In genomic region chr14:99603965-99604765, GRCh38 we compare ENCODE assay signal across 8 cellular contexts. TPM values are rescaled to one million over a fixed set of nuclear protein-coding genes. Genes with fewer than 3 reads are reported as not detected.
DNase-seq lines count a peak whose midpoint lies in the region; ATAC-seq and TF ChIP-seq lines count a peak whose summit lies in the region.

CCDC85C (minus strand) TSS chr14:99604207; CDS start chr14:99603959, 248 bp downstream.

- CTCF ChIA-PET in AG04449 (lab: Yijun Ruan, JAX): interaction anchor here (1.1 to 7.7 kb wide), 5 partner anchors 9 to 81 kb away, joined by 3 to 91 read pairs (median 7); no protein-coding TSS in a partner anchor

- TF ChIP-seq CTCF in AG04449 (IDR thresholded peaks at IDR 0.05; ENCODE audit: insufficient read depth, low read length, missing control alignments): no peak

- no peak for DNase-seq in AG04449 (ENCODE audit: low read depth, low spot score)
- DNase-seq in NCI-H226: peak; percentile 91
- peak; percentile 95 for DNase-seq in activated CD4-positive, alpha-beta T cell treated with anti-CD3 and anti-CD28 coated beads for 1 hour
- peak; percentile 100 for DNase-seq in cerebellum (ENCODE audit: low spot score)
- peak; percentile 98 for DNase-seq in islet precursor cell
- DNase-seq in stimulated activated CD4-positive, alpha-beta T cell treated with anti-CD3 and anti-CD28 coated beads, Interleukin-12 subunit alpha, Interleukin-12 subunit beta, amount 100 ng/mL, for 24 hours (ENCODE audit: low read depth in 2 of 2): peak; percentile 84 to 85

- peak within 1 kb of the TSS; percentile 67 for H3K4me3 ChIP-seq in AG04449 (ENCODE audit: low read depth, low read length)

- ATAC-seq in GM18909 (IDR thresholded peaks at IDR 0.05; ENCODE audit: poor library complexity, unreplicated experiment): peak; percentile 87
- peak; percentile 92 for ATAC-seq in HG03159 (IDR thresholded peaks at IDR 0.05; ENCODE audit: unreplicated experiment)

- POLR2A ChIA-PET in AG04449 (lab: Yijun Ruan, JAX): interaction anchor here (0.6 to 2.6 kb wide), 8 partner anchors 16 to 93 kb away, joined by 3 to 18 read pairs (median 4); no protein-coding TSS in a partner anchor

RNA-seq across cellular contexts. Expression of gene CCDC85C, which starts in this region (rescaled TPM):
- total RNA-seq in cerebellum: 11.3 TPM
